ENCODE assay signal across 8 cellular contexts in the genomic region with DNA sequence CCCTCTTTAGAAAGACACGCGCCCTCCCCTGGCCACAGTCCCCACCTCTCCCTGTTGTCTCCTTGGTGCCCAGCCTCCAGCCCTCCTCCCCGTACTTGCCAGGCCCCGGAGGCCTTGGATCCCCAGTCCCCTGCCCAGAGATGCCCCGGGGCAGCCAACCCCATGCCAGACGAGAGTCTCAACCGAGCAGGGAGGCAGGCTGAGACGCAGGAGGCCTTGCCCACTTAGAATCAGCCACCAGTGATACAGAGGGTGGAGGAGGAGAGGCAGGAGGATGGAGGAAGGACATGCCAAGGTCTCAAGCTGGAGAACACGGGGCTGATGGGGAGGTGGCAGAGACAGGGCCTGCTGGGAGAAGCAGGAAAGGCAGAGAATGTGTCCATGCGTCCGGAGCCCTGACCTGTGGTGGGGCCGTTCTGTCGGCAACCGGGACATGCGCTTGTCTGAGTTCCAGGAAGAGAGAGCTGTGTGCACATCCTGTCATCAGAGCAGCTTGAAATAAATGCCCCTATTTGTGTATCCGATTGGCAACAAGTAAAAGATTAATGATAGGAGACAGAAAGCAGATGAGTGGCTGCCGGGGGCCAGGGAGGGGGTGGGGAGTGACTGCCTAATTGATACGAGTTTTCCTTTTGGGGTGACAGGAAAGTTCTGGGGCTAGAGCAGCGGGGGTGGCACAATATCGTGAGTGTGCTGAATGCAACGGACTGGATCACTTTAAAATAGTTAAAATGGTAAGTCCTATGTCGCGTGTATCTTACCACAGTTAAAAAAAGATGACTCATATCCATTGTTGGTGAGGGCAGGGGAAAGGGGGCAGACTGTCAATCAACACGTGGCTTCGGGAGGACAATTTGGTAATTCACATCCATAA. TPM values are rescaled to one million over a fixed set of nuclear protein-coding genes. Genes with fewer than 3 reads are reported as not detected.
DNase-seq lines count a peak whose midpoint lies in the region; ATAC-seq and TF ChIP-seq lines count a peak whose summit lies in the region.

No MANE protein-coding gene starts in this region.

- H3K27me3 Mint-ChIP-seq in Caco-2 (ENCODE audit: insufficient read depth, unreplicated experiment) (no peaks in the 10 kb centered on the region), Calu3 (ENCODE audit: unreplicated experiment) (no peaks in the 10 kb centered on the region)

- no peak for TF ChIP-seq CTCF in Caco-2 (IDR thresholded peaks at IDR 0.05; ENCODE audit: insufficient read depth in 1 of 2, low read depth in 1 of 2, low read length in 1 of 2, severe bottlenecking in 1 of 2, unreplicated experiment in 1 of 2)
- TF ChIP-seq CTCF in Calu3 (IDR thresholded peaks at IDR 0.05; ENCODE audit: unreplicated experiment) = no peak

- DNase-seq in Caco-2 = no peak
- peak; percentile 76 for DNase-seq in dermis blood vessel endothelial cell
- peak; percentile 42 for DNase-seq in retina
- no peak for DNase-seq in NCI-H1105 treated with DMSO at 0.1 percent for 48 hours (lab: John Stamatoyannopoulos, UW)
- DNase-seq in Calu3 = no peak
- no peak for DNase-seq in NCI-H526 treated with DMSO at 0.1 percent for 48 hours (lab: John Stamatoyannopoulos, UW)

- H3K4me3 Mint-ChIP-seq in Caco-2 (ENCODE audit: unreplicated experiment) (no peak overlapping the region), Calu3 (ENCODE audit: low read depth, unreplicated experiment) (no peak overlapping the region)

- no peaks in the 10 kb centered on the region for H3K36me3 ChIP-seq in Caco-2 (ENCODE audit: control insufficient read depth, insufficient read depth, low read length)

- H3K4me1 ChIP-seq in Caco-2 = peaks cover 4% of the 10 kb centered on the region; the same call in 1 of the 2 replicates

- H3K9me3 Mint-ChIP-seq in Caco-2 (ENCODE audit: unreplicated experiment) (no peaks in the 10 kb centered on the region), Calu3 (ENCODE audit: low read depth, unreplicated experiment) (no peaks in the 10 kb centered on the region)

- H3K4me1 Mint-ChIP-seq in Caco-2 (ENCODE audit: low read depth, unreplicated experiment) = peaks cover 39% of the 10 kb centered on the region
- no peaks in the 10 kb centered on the region for H3K4me1 Mint-ChIP-seq in Calu3 (ENCODE audit: low read depth, unreplicated experiment)

- CTCF ChIA-PET in Caco-2 (lab: Charles Lee) = no interaction called here
- CTCF ChIA-PET in Calu3 (lab: Charles Lee) = interaction anchor here (0.6 to 0.7 kb wide), 2 partner anchors 54 to 62 kb away, joined by 3 to 5 read pairs; no protein-coding TSS in a partner anchor

- BruUV-seq in Caco-2 (replicated peaks; lab: Mats Ljungman, UMichigan) (no TSS peak), Calu3 (replicated peaks; lab: Mats Ljungman, UMichigan) (no TSS peak)

- POLR2A ChIA-PET in Caco-2 (lab: Charles Lee) = no interaction called here

- peaks cover 9% of the 10 kb centered on the region for H3K36me3 Mint-ChIP-seq in Caco-2 (ENCODE audit: insufficient read depth, unreplicated experiment)
- no peaks in the 10 kb centered on the region for H3K36me3 Mint-ChIP-seq in Calu3 (ENCODE audit: insufficient read depth, unreplicated experiment)

- peak overlapping the region; percentile 54 for H3K27ac Mint-ChIP-seq in Caco-2 (ENCODE audit: unreplicated experiment)
- H3K27ac Mint-ChIP-seq in Calu3 (ENCODE audit: unreplicated experiment) = no peak overlapping the region

- intact Hi-C loops in Caco-2 (cut with micrococcal nuclease; ENCODE audit: unreplicated experiment) = no loop called here
- intact Hi-C loops in Calu3 (cut with micrococcal nuclease; ENCODE audit: unreplicated experiment) = no loop called here

- no peaks in the 10 kb centered on the region for H3K27me3 ChIP-seq in Caco-2 (replicated peaks; ENCODE audit: control insufficient read depth, insufficient read depth, low read length)

- H3K9me3 ChIP-seq in Caco-2 = no peaks in the 10 kb centered on the region

- H3K4me3 ChIP-seq in Caco-2 (ENCODE audit: low read depth, low read length) = no peak overlapping the region

- ATAC-seq in activated CD4-positive, CD25-positive, alpha-beta regulatory T cell treated with anti-CD3 and anti-CD28 coated beads, Interleukin-2, amount 50 U/mL, for 24 hours = peak; percentile 68 to 71
- ATAC-seq in HG02763 (IDR thresholded peaks at IDR 0.05; ENCODE audit: unreplicated experiment) = no peak

RNA-seq across cellular contexts. Expression of gene MEAK7, which starts 44.7 kb away (rescaled TPM):
- total RNA-seq in Caco-2 (2022) (30.9 and 32.7 TPM in 2 replicates), dermis blood vessel endothelial cell (14.5 and 24.1 TPM in 2 replicates), Calu3 (2022) (27.6 and 29.5 TPM in 2 replicates)

Comparison
In these comparisons a context has a peak if more than half of its experiments do, and no peak if none do; other contexts are left out.
1. DNase-seq: peak in dermis blood vessel endothelial cell (single experiment) and retina (single experiment); none in Caco-2 (0 of 2), NCI-H1105 treated with DMSO at 0.1 percent for 48 hours (single experiment), Calu3 (single experiment) and NCI-H526 treated with DMSO at 0.1 percent for 48 hours (single experiment).